ENCODE assay signal across 8 cellular contexts in genomic region chr10:101694056-101694673, GRCh38. TPM values are rescaled to one million over a fixed set of nuclear protein-coding genes. Genes with fewer than 3 reads are reported as not detected.
DNase-seq lines count a peak whose midpoint lies in the region; ATAC-seq and TF ChIP-seq lines count a peak whose summit lies in the region.

No MANE protein-coding gene starts in this region.

- peak; percentile 57 for ATAC-seq in GM19372 (IDR thresholded peaks at IDR 0.05; ENCODE audit: low read depth, unreplicated experiment)
- ATAC-seq in HG03521 (IDR thresholded peaks at IDR 0.05; ENCODE audit: unreplicated experiment), result peak; percentile 69
- peak; percentile 89 for ATAC-seq in SK-N-SH treated with all-trans-retinoic acid at 6 μM for 48 hours
- ATAC-seq in left ventricle myocardium superior, result peak; percentile 91

- no peak for TF ChIP-seq CTCF in uterus (IDR thresholded peaks at IDR 0.05)

- H3K27me3 Mint-ChIP-seq in CD8-positive, alpha-beta memory T cell, result no peaks in the 10 kb centered on the region

- peak overlapping the region; percentile 90 to 99 (median 95) for H3K4me3 Mint-ChIP-seq in CD8-positive, alpha-beta memory T cell

- peak in 1 of 2 donors; percentile 43 for TF ChIP-seq POLR2A in uterus (IDR thresholded peaks at IDR 0.05)

- 0% methylated on average over 29 to 60 of the region's 60 CpGs for WGBS in adipose tissue, 3 donors

- CTCF ChIA-PET in CD8-positive, alpha-beta memory T cell (lab: Charles Lee), result interaction anchor here (1.0 to 1.4 kb wide), 2 partner anchors 8 to 11 kb away, joined by 3 to 4 read pairs; no protein-coding TSS in a partner anchor

- peak overlapping the region; percentile 95 for H3K27ac ChIP-seq in CD8-positive, alpha-beta memory T cell (ENCODE audit: low read depth, low read length)
- H3K27ac ChIP-seq in adipose tissue (ENCODE audit: low read depth, low read length) (peak overlapping the region; percentile 29), uterus (peak overlapping the region; percentile 98 to 99)

- peaks cover 46 to 61% (median 47%) of the 10 kb centered on the region in 3 donors for H3K4me1 Mint-ChIP-seq in CD8-positive, alpha-beta memory T cell

- peaks cover 0 to 26% (median 0%) of the 10 kb centered on the region in 3 donors for H3K36me3 Mint-ChIP-seq in CD8-positive, alpha-beta memory T cell

- POLR2A ChIA-PET in CD8-positive, alpha-beta memory T cell (lab: Charles Lee), result interaction anchor here (1.1 kb wide), 1 partner anchor 106 kb away, joined by 5 read pairs; the partner anchor contains the start of genes DPCD and POLL

- H3K36me3 ChIP-seq in CD8-positive, alpha-beta memory T cell (ENCODE audit: insufficient read depth, low read length), result no peaks in the 10 kb centered on the region
- H3K36me3 ChIP-seq in uterus, result no peaks in the 10 kb centered on the region

- peak; percentile 45 to 80 (median 70) for DNase-seq in CD8-positive, alpha-beta memory T cell
- peak; percentile 74 for DNase-seq in left ventricle myocardium superior
- DNase-seq in putamen (ENCODE audit: low spot score), result peak; percentile 61
- DNase-seq in uterus, result peak; percentile 45 to 61

- H3K4me3 ChIP-seq in CD8-positive, alpha-beta memory T cell (ENCODE audit: low read length), result peak overlapping the region; percentile 87
- peak overlapping the region; percentile 84 to 91 for H3K4me3 ChIP-seq in uterus

- no peaks in the 10 kb centered on the region for H3K9me3 Mint-ChIP-seq in CD8-positive, alpha-beta memory T cell

- intact Hi-C loops in left ventricle myocardium superior (cut with micrococcal nuclease) (no loop called here), uterus (cut with DNase I; ENCODE audit: low total_unique reads) (no loop called here)

- peak overlapping the region; percentile 96 to 99 (median 99) for H3K27ac Mint-ChIP-seq in CD8-positive, alpha-beta memory T cell

- no peaks in the 10 kb centered on the region for H3K27me3 ChIP-seq in CD8-positive, alpha-beta memory T cell (ENCODE audit: insufficient read depth, low read length, poor library complexity, severe bottlenecking)
- H3K27me3 ChIP-seq in uterus, result no peaks in the 10 kb centered on the region

- H3K4me1 ChIP-seq in CD8-positive, alpha-beta memory T cell (ENCODE audit: insufficient read depth, low read length), result peaks cover 42% of the 10 kb centered on the region
- H3K4me1 ChIP-seq in uterus, result peaks cover 0 to 9% of the 10 kb centered on the region in 2 donors

- no peaks in the 10 kb centered on the region for H3K9me3 ChIP-seq in CD8-positive, alpha-beta memory T cell (ENCODE audit: low read length)
- H3K9me3 ChIP-seq in uterus, result no peaks in the 10 kb centered on the region

TF ChIP-seq in SK-N-SH treated with all-trans-retinoic acid at 6 μM for 48 hours, 23 proteins besides CTCF, POLR2A, EP300 and RAD21:
- TF ChIP-seq CSRNP3 (CRISPR knock-in tag; IDR thresholded peaks at IDR 0.05) (no peak), ZFP3 (CRISPR knock-in tag; IDR thresholded peaks at IDR 0.05) (no peak), ZC3H10 (CRISPR knock-in tag; IDR thresholded peaks at IDR 0.05) (no peak), PPARA (CRISPR knock-in tag; IDR thresholded peaks at IDR 0.05; ENCODE audit: borderline replicate concordance) (no peak), ISL1 (CRISPR knock-in tag; IDR thresholded peaks at IDR 0.05) (no peak), TCF4 (CRISPR knock-in tag; IDR thresholded peaks at IDR 0.05; ENCODE audit: borderline replicate concordance) (no peak), ZNF8 (CRISPR knock-in tag; IDR thresholded peaks at IDR 0.05) (no peak), PATZ1 (CRISPR knock-in tag; IDR thresholded peaks at IDR 0.05; ENCODE audit: borderline replicate concordance) (no peak), BACH2 (CRISPR knock-in tag; IDR thresholded peaks at IDR 0.05; ENCODE audit: borderline replicate concordance) (no peak)

RNA-seq across cellular contexts. Expression of gene FBXW4, which starts 0.8 kb away (rescaled TPM):
- 10 to 100 TPM; 44.2 to 54.4 TPM for total RNA-seq in CD8-positive, alpha-beta memory T cell
- polyA plus RNA-seq in CD8-positive, alpha-beta memory T cell, result 13.1 TPM
- 10 to 100 TPM; 31.1 to 50.8 (median 34.0) TPM for polyA plus RNA-seq in adipose tissue
- total RNA-seq in left ventricle myocardium superior, result 106 TPM
- total RNA-seq in uterus, result 10 to 100 TPM; 45.1 to 94.7 (median 64.3) TPM

Comparison
In these comparisons a context has a peak if more than half of its experiments do, and no peak if none do; other contexts are left out.
1. Peak in every context shown above with its lines: DNase-seq, ATAC-seq, H3K4me3 ChIP-seq and H3K27ac ChIP-seq.
2. H3K27ac ChIP-seq: peak in every context shown above with its lines; median percentile 98 in uterus; 95 in CD8-positive, alpha-beta memory T cell; 29 in adipose tissue.